ENCODE assay signal across 8 cellular contexts in genomic region chr7:93092757-93093370, GRCh38. TPM values are rescaled to one million over a fixed set of nuclear protein-coding genes. Genes with fewer than 3 reads are reported as not detected.
DNase-seq lines count a peak whose midpoint lies in the region; ATAC-seq and TF ChIP-seq lines count a peak whose summit lies in the region.

No MANE protein-coding gene starts in this region.

- DNase-seq in AG08395 (ENCODE audit: low spot score), result peak; percentile 46
- peak; percentile 59 for DNase-seq in adipocyte (ENCODE audit: low read depth)
- DNase-seq in osteocyte (ENCODE audit: extremely low spot score, unreplicated experiment), result no peak
- DNase-seq in NCI-H526 treated with DMSO at 0.1 percent for 48 hours (lab: John Stamatoyannopoulos, UW), result no peak
- DNase-seq in NCI-H774 (lab: John Stamatoyannopoulos, UW), result no peak
- no peak for DNase-seq in CD4-positive, alpha-beta memory T cell

- H3K27me3 ChIP-seq in adipocyte (replicated peaks; ENCODE audit: control insufficient read depth, insufficient read depth, low read length), result no peaks in the 10 kb centered on the region
- H3K27me3 ChIP-seq in CD4-positive, alpha-beta memory T cell (ENCODE audit: insufficient read depth, low read length), result peaks cover 3% of the 10 kb centered on the region

- H3K36me3 ChIP-seq in adipocyte (ENCODE audit: control insufficient read depth, insufficient read depth, low read length, severe bottlenecking), result no peaks in the 10 kb centered on the region
- H3K36me3 ChIP-seq in CD4-positive, alpha-beta memory T cell (ENCODE audit: insufficient read depth, low read length), result no peaks in the 10 kb centered on the region

- POLR2A ChIA-PET in CD4-positive, alpha-beta memory T cell (lab: Charles Lee; ENCODE audit: partially characterized antibody), result no interaction called here

- no peak overlapping the region for H3K4me3 Mint-ChIP-seq in osteocyte (ENCODE audit: unreplicated experiment)
- no peak overlapping the region for H3K4me3 Mint-ChIP-seq in CD4-positive, alpha-beta memory T cell

- ATAC-seq in GM18870 (IDR thresholded peaks at IDR 0.05; ENCODE audit: unreplicated experiment) (peak; percentile 58), HG03469 (IDR thresholded peaks at IDR 0.05; ENCODE audit: unreplicated experiment) (peak; percentile 52)

- CTCF ChIA-PET in CD4-positive, alpha-beta memory T cell (lab: Charles Lee; ENCODE audit: partially characterized antibody), result no interaction called here

- peaks cover 8% of the 10 kb centered on the region for H3K9me3 ChIP-seq in adipocyte (ENCODE audit: control insufficient read depth, low read length)
- H3K9me3 ChIP-seq in CD4-positive, alpha-beta memory T cell (ENCODE audit: control insufficient read depth in 1 of 2, low read length in 2 of 2), result peaks cover 0 to 8% of the 10 kb centered on the region in 2 donors

- no peak overlapping the region for H3K4me3 ChIP-seq in adipocyte (ENCODE audit: low read length)
- no peak overlapping the region for H3K4me3 ChIP-seq in CD4-positive, alpha-beta memory T cell (ENCODE audit: low read length in 2 of 2)

- H3K9ac ChIP-seq in adipocyte (ENCODE audit: low read length), result no peak overlapping the region

- no peaks in the 10 kb centered on the region for H3K4me1 Mint-ChIP-seq in osteocyte (ENCODE audit: unreplicated experiment)
- no peaks in the 10 kb centered on the region for H3K4me1 Mint-ChIP-seq in CD4-positive, alpha-beta memory T cell

- peak; percentile 57 for TF ChIP-seq CTCF in osteocyte (IDR thresholded peaks at IDR 0.05)

- H3K27ac Mint-ChIP-seq in osteocyte (ENCODE audit: unreplicated experiment), result no peak overlapping the region
- H3K27ac Mint-ChIP-seq in CD4-positive, alpha-beta memory T cell, result no peak overlapping the region

- H3K36me3 Mint-ChIP-seq in osteocyte (ENCODE audit: unreplicated experiment), result no peaks in the 10 kb centered on the region
- peaks cover 1 to 18% of the 10 kb centered on the region in 2 donors for H3K36me3 Mint-ChIP-seq in CD4-positive, alpha-beta memory T cell

- peaks cover 85% of the 10 kb centered on the region for H3K27me3 Mint-ChIP-seq in osteocyte (ENCODE audit: unreplicated experiment)
- peaks cover 8 to 12% of the 10 kb centered on the region in 2 donors for H3K27me3 Mint-ChIP-seq in CD4-positive, alpha-beta memory T cell

- intact Hi-C loops in CD4-positive, alpha-beta memory T cell (cut with micrococcal nuclease), result no loop called here

- no peaks in the 10 kb centered on the region for H3K4me1 ChIP-seq in adipocyte (ENCODE audit: control insufficient read depth, insufficient read depth, low read length)
- no peaks in the 10 kb centered on the region for H3K4me1 ChIP-seq in CD4-positive, alpha-beta memory T cell (ENCODE audit: insufficient read depth, low read length)

- peaks cover 14% of the 10 kb centered on the region for H3K9me3 Mint-ChIP-seq in osteocyte (ENCODE audit: unreplicated experiment)
- peaks cover 4 to 67% (median 49%) of the 10 kb centered on the region in 8 donors for H3K9me3 Mint-ChIP-seq in CD4-positive, alpha-beta memory T cell

- H3K27ac ChIP-seq in CD4-positive, alpha-beta memory T cell (ENCODE audit: low read depth, low read length), result no peak overlapping the region

RNA-seq across cellular contexts. Expression of gene SAMD9, which starts 24.9 kb away (rescaled TPM):
- total RNA-seq in osteocyte, result 15.0 and 15.6 TPM in 2 replicates
- total RNA-seq in CD4-positive, alpha-beta memory T cell, result 10 to 100 TPM; 55.1 to 56.6 TPM
- 10 to 100 TPM; 13.3 to 23.8 TPM for polyA plus RNA-seq in CD4-positive, alpha-beta memory T cell

RNA-seq across cellular contexts. Expression of gene SAMD9L, which starts 55.3 kb away (rescaled TPM):
- total RNA-seq in osteocyte, result 16.8 and 17.6 TPM in 2 replicates
- total RNA-seq in CD4-positive, alpha-beta memory T cell, result 10 to 100 TPM; 36.9 to 41.3 TPM
- 10 to 100 TPM; 20.4 to 49.4 TPM for polyA plus RNA-seq in CD4-positive, alpha-beta memory T cell

Comparison
In these comparisons a context has a peak if more than half of its experiments do, and no peak if none do; other contexts are left out.
1. DNase-seq: peak in AG08395 (single experiment) and adipocyte (single experiment); none in osteocyte (single experiment), NCI-H526 treated with DMSO at 0.1 percent for 48 hours (single experiment), NCI-H774 (single experiment) and CD4-positive, alpha-beta memory T cell (0 of 5).